ENCODE assay signal across 23 cellular contexts in the genomic region with DNA sequence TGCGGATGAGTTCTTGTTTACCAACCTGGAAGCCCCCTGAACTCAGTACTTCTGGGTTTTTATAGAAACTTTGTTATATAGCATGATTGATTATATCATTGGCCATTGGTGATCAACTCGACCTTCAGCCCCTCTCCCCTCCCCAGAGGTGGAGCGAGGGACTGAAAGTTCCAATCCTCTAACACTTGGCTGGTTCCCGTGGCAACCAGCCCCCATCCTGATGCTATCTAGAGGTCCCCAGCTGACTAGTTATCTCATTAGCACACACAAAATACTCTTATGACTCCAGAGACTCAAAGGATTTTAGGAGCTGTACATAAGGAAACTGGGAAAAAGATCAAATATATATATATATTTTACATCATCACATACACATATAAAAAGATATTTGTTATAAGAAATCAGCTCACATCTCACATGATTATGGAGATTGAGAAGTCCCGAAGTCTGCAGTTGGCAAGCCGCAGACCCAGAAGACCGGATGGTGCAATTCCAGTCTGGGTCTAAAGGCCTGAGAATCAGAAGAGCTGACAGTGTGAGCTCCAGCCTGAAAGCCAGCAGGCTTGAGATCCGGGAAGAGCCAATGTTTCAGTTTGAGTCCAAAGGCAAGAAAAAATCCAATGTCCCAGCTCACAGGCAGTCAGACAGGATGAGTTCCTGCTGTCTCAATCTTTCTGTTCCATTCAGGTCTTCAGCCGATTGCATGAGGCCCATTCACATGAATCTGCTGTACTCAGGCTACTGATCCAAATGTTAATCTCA.
DNase-seq lines count a peak whose midpoint lies in the region; ATAC-seq and TF ChIP-seq lines count a peak whose summit lies in the region.
"Had no signal": no experiment of that assay in that cellular context is flagged by ENCODE, and none has a peak within 500 bp of the region (broad histone marks: within the 10 kb centered on the region; RNA-seq: fewer than 3 reads in every experiment).

No MANE protein-coding gene starts in this region.

- DNase-seq in SK-N-DZ (ENCODE audit: low spot score) (peak; percentile 37), fibroblast of the aortic adventitia (ENCODE audit: low read depth) (peak; percentile 15), medulla oblongata (ENCODE audit: extremely low spot score) (peak; percentile 2), upper lobe of right lung (no peak), dermis blood vessel endothelial cell (no peak)
- no peak for DNase-seq in effector memory CD8-positive, alpha-beta T cell
- DNase-seq: activated CD4-positive, CD25-positive, alpha-beta regulatory T cell treated with anti-CD3 and anti-CD28 coated beads, Interleukin-2, amount 50 U/mL, for 72 hours; activated CD8-positive, alpha-beta T cell treated with anti-CD3 and anti-CD28 coated beads for 36 hours; activated gamma-delta T cell; activated T-cell treated with anti-CD3 and anti-CD28 coated beads for 4 hours; adrenal gland; CD4-positive, alpha-beta T cell; hypothalamus; islet precursor cell; naive thymus-derived CD8-positive, alpha-beta T cell; NCI-H526; posterior cingulate gyrus had no signal

- no peaks in the 10 kb centered on the region for H3K36me3 ChIP-seq in upper lobe of right lung
- H3K36me3 ChIP-seq: adrenal gland, suprapubic skin had no signal

- no peaks in the 10 kb centered on the region for H3K4me1 Mint-ChIP-seq in effector memory CD8-positive, alpha-beta T cell (ENCODE audit: low read depth in 2 of 2)
- H3K4me1 Mint-ChIP-seq: memory B cell; naive thymus-derived CD8-positive, alpha-beta T cell had no signal

- H3K4me1 ChIP-seq in upper lobe of right lung, result no peaks in the 10 kb centered on the region
- H3K4me1 ChIP-seq: adrenal gland, suprapubic skin had no signal

- no peak overlapping the region for H3K4me3 ChIP-seq in fibroblast of the aortic adventitia (ENCODE audit: low read depth, low read length)
- H3K4me3 ChIP-seq in upper lobe of right lung, result no peak overlapping the region
- H3K4me3 ChIP-seq: adrenal gland, suprapubic skin had no signal

- H3K27me3 ChIP-seq in upper lobe of right lung, result no peaks in the 10 kb centered on the region
- H3K27me3 ChIP-seq: adrenal gland, suprapubic skin had no signal

- intact Hi-C loops in upper lobe of right lung (cut with DNase I), result no loop called here

- ATAC-seq in upper lobe of right lung (peak; percentile 60), GM19455 (IDR thresholded peaks at IDR 0.05; ENCODE audit: unreplicated experiment) (no peak)
- no peak for ATAC-seq in effector memory CD8-positive, alpha-beta T cell (replicated peaks)
- ATAC-seq: activated CD8-positive, alpha-beta T cell treated with anti-CD3 and anti-CD28 coated beads for 36 hours; HCT116; naive thymus-derived CD8-positive, alpha-beta T cell had no signal

- no peaks in the 10 kb centered on the region for H3K9me3 Mint-ChIP-seq in effector memory CD8-positive, alpha-beta T cell
- H3K9me3 Mint-ChIP-seq: activated CD8-positive, alpha-beta T cell treated with anti-CD3 and anti-CD28 coated beads for 36 hours; CD4-positive, alpha-beta T cell; dendritic cell treated with granulocyte-macrophage colony-stimulating factor and Interleukin-4, amounts not matched to agents 40 ng/mL and 50 ng/mL, for 4 days; memory B cell had no signal

- peak overlapping the region; percentile 39 for H3K27ac ChIP-seq in upper lobe of right lung
- H3K27ac ChIP-seq: adrenal gland, KMS-11, suprapubic skin had no signal

- H3K27ac Mint-ChIP-seq in effector memory CD8-positive, alpha-beta T cell, result no peak overlapping the region
- H3K27ac Mint-ChIP-seq: activated CD8-positive, alpha-beta T cell treated with anti-CD3 and anti-CD28 coated beads for 36 hours; CD4-positive, alpha-beta T cell; dendritic cell treated with granulocyte-macrophage colony-stimulating factor and Interleukin-4, amounts not matched to agents 40 ng/mL and 50 ng/mL, for 4 days; memory B cell; naive thymus-derived CD8-positive, alpha-beta T cell had no signal

- H3K9me3 ChIP-seq in upper lobe of right lung, result no peaks in the 10 kb centered on the region
- H3K9me3 ChIP-seq: adrenal gland, suprapubic skin had no signal

- TF ChIP-seq CTCF in fibroblast of the aortic adventitia (IDR thresholded peaks at IDR 0.05; ENCODE audit: insufficient read depth, low read length), result no peak
- no peak for TF ChIP-seq CTCF in upper lobe of right lung (IDR thresholded peaks at IDR 0.05)

- H3K36me3 Mint-ChIP-seq in effector memory CD8-positive, alpha-beta T cell (ENCODE audit: insufficient read depth), result no peaks in the 10 kb centered on the region
- H3K36me3 Mint-ChIP-seq: memory B cell; naive thymus-derived CD8-positive, alpha-beta T cell had no signal

- peaks cover 8 to 15% of the 10 kb centered on the region in 2 donors for H3K27me3 Mint-ChIP-seq in effector memory CD8-positive, alpha-beta T cell
- H3K27me3 Mint-ChIP-seq: CD4-positive, alpha-beta T cell; memory B cell had no signal

- no peak overlapping the region for H3K4me3 Mint-ChIP-seq in effector memory CD8-positive, alpha-beta T cell
- H3K4me3 Mint-ChIP-seq: activated CD8-positive, alpha-beta T cell treated with anti-CD3 and anti-CD28 coated beads for 36 hours; CD4-positive, alpha-beta T cell; dendritic cell treated with granulocyte-macrophage colony-stimulating factor and Interleukin-4, amounts not matched to agents 40 ng/mL and 50 ng/mL, for 4 days; memory B cell; naive thymus-derived CD8-positive, alpha-beta T cell had no signal

Comparison
In these comparisons a context has a peak if more than half of its experiments do, and no peak if none do; other contexts are left out.
1. DNase-seq: peak in SK-N-DZ (single experiment), fibroblast of the aortic adventitia (single experiment) and medulla oblongata (single experiment); none in upper lobe of right lung (single experiment), dermis blood vessel endothelial cell (single experiment) and effector memory CD8-positive, alpha-beta T cell (0 of 3).